8 cellular contexts compared by ENCODE assay signal in genomic region chr19:17419154-17419490, GRCh38. TPM values are rescaled to one million over a fixed set of nuclear protein-coding genes. Genes with fewer than 3 reads are reported as not detected.
DNase-seq lines count a peak whose midpoint lies in the region; ATAC-seq and TF ChIP-seq lines count a peak whose summit lies in the region.

No MANE protein-coding gene starts in this region.

- in situ Hi-C loops in brain microvascular endothelial cell (cut with HindIII; ENCODE audit: low pct_ligation_motif_present, low sequenced_read_pairs), result no loop called here

- H3K9me3 Mint-ChIP-seq in mesothelial cell of epicardium, result no peaks in the 10 kb centered on the region

- CTCF ChIA-PET in A673 (lab: Charles Lee), result interaction anchor here (0.5 to 1.2 kb wide), 2 partner anchors 34 to 347 kb away, joined by 3 to 13 read pairs; no protein-coding TSS in a partner anchor

- ATAC-seq in HG03432 (IDR thresholded peaks at IDR 0.05; ENCODE audit: unreplicated experiment) (no peak), HG02852 (IDR thresholded peaks at IDR 0.05; ENCODE audit: unreplicated experiment) (no peak)

- H3K4me1 Mint-ChIP-seq in mesothelial cell of epicardium, result peaks cover 28% of the 10 kb centered on the region

- peak overlapping the region; percentile 97 for H3K27ac Mint-ChIP-seq in mesothelial cell of epicardium

- H3K27me3 Mint-ChIP-seq in mesothelial cell of epicardium (ENCODE audit: low read depth), result no peaks in the 10 kb centered on the region

- TSS peak; percentile 98 for BruUV-seq in A673 (replicated peaks; lab: Mats Ljungman, UMichigan)

- peaks cover 3% of the 10 kb centered on the region for H3K36me3 Mint-ChIP-seq in mesothelial cell of epicardium

- H3K4me3 Mint-ChIP-seq in mesothelial cell of epicardium, result peak overlapping the region; percentile 84

- no peak for DNase-seq in A673 (ENCODE audit: low spot score)
- DNase-seq in brain microvascular endothelial cell, result no peak
- no peak for DNase-seq in mesothelial cell of epicardium (ENCODE audit: low spot score in 2 of 2, unreplicated experiment in 2 of 2)
- no peak for DNase-seq in NCI-H524 treated with DMSO at 0.1 percent for 48 hours (lab: John Stamatoyannopoulos, UW)
- DNase-seq in SKM-1 (lab: John Stamatoyannopoulos, UW; ENCODE audit: unreplicated experiment), result no peak

- TF ChIP-seq CTCF in A673 (conservative IDR thresholded peaks at IDR 0.05; ENCODE audit: low read depth, low read length) (no peak), brain microvascular endothelial cell (IDR thresholded peaks at IDR 0.05; ENCODE audit: low read depth, low read length, missing control alignments) (no peak), mesothelial cell of epicardium (IDR thresholded peaks at IDR 0.05; ENCODE audit: unreplicated experiment) (no peak)

- POLR2A ChIA-PET in A673 (lab: Charles Lee; ENCODE audit: low non-redundant PET), result interaction anchor here (0.5 to 0.8 kb wide), 2 partner anchors 358 to 518 kb away, joined by 4 to 7 read pairs; no protein-coding TSS in a partner anchor

- H3K4me1 ChIP-seq in A673 (ENCODE audit: insufficient read depth, low read length, poor library complexity, severe bottlenecking), result no peaks in the 10 kb centered on the region
- peaks cover 27% of the 10 kb centered on the region for H3K4me1 ChIP-seq in HUES6 (ENCODE audit: control insufficient read depth, insufficient read depth, low read length)

- peaks cover 3% of the 10 kb centered on the region for H3K36me3 ChIP-seq in A673 (ENCODE audit: insufficient read depth, low read length, poor library complexity, severe bottlenecking)
- H3K36me3 ChIP-seq in HUES6 (ENCODE audit: control insufficient read depth, insufficient read depth, low read length), result no peaks in the 10 kb centered on the region; the same call in 1 of the 2 replicates
- no peaks in the 10 kb centered on the region for H3K36me3 ChIP-seq in brain microvascular endothelial cell (replicated peaks)

- H3K4me3 ChIP-seq in A673 (ENCODE audit: low read depth, low read length, poor library complexity, severe bottlenecking) (peak overlapping the region; percentile 92), HUES6 (ENCODE audit: low read depth, low read length) (peak overlapping the region; percentile 50), brain microvascular endothelial cell (ENCODE audit: low read depth, low read length) (peak overlapping the region; percentile 52)

- H3K27ac ChIP-seq in A673 (ENCODE audit: low read depth, low read length, poor library complexity, severe bottlenecking), result peak overlapping the region; percentile 76
- peak overlapping the region; percentile 29; the same call in 1 of the 2 replicates for H3K27ac ChIP-seq in HUES6 (ENCODE audit: low read depth, low read length)
- peak overlapping the region; percentile 35 for H3K27ac ChIP-seq in brain microvascular endothelial cell

- intact Hi-C loops in A673 (cut with micrococcal nuclease; ENCODE audit: unreplicated experiment), result no loop called here

- peak overlapping the region; percentile 64 for H3K9ac ChIP-seq in HUES6 (ENCODE audit: low read length)

- H3K9me3 ChIP-seq in A673 (ENCODE audit: low read depth, low read length, poor library complexity, severe bottlenecking), result no peaks in the 10 kb centered on the region
- no peaks in the 10 kb centered on the region for H3K9me3 ChIP-seq in HUES6 (ENCODE audit: control insufficient read depth, insufficient read depth, low read depth, low read length)

- H3K27me3 ChIP-seq in A673 (replicated peaks; ENCODE audit: insufficient read depth, low read depth, low read length, poor library complexity), result no peaks in the 10 kb centered on the region
- no peaks in the 10 kb centered on the region for H3K27me3 ChIP-seq in HUES6 (ENCODE audit: control insufficient read depth, insufficient read depth, low read length)
- H3K27me3 ChIP-seq in brain microvascular endothelial cell (replicated peaks), result peaks cover under 1% of the 10 kb centered on the region

RNA-seq across cellular contexts. Expression of gene MVB12A, which starts 0.7 kb away (rescaled TPM):
- total RNA-seq in A673 (2021) (39.5 and 56.9 TPM in 2 replicates), mesothelial cell of epicardium (53.5 to 57.2 TPM (median 54.5 TPM) in 3 replicates)

RNA-seq across cellular contexts. Expression of gene BST2, which starts 13.7 kb away (rescaled TPM):
- total RNA-seq in A673 (2021), result 1.3 and 3.6 TPM in 2 replicates
- total RNA-seq in mesothelial cell of epicardium, result 326 to 362 TPM (median 360 TPM) in 3 replicates

RNA-seq across cellular contexts. Expression of gene CCDC194, which starts 25.1 kb away (rescaled TPM):
- not detected in 2 replicates for total RNA-seq in A673 (2021)
- total RNA-seq in mesothelial cell of epicardium, result 8.7 to 11.9 TPM (median 10.9 TPM) in 3 replicates

RNA-seq across cellular contexts. Expression of gene TMEM221, which starts 29.3 kb away (rescaled TPM):
- 0.31 TPM in 1 of 2 replicates, not detected in the other for total RNA-seq in A673 (2021)
- 4.8 to 6.0 TPM (median 5.1 TPM) in 3 replicates for total RNA-seq in mesothelial cell of epicardium

RNA-seq across cellular contexts. Expression of gene NXNL1, which starts 41.6 kb away (rescaled TPM):
- total RNA-seq in A673 (2021) (not detected in 2 replicates), mesothelial cell of epicardium (not detected in 3 replicates)

Comparison
In these comparisons a context has a peak if more than half of its experiments do, and no peak if none do; other contexts are left out.
1. RNA of gene BST2, which starts 13.7 kb away (total RNA-seq): 326 to 362 TPM in mesothelial cell of epicardium; 1.3 to 3.6 TPM in A673; every median in the first group is over 10 times any median in the second.
2. Peak in every context shown above with its lines, with median percentiles within 50 percentile points of each other: H3K27ac ChIP-seq and H3K4me3 ChIP-seq.